In the genomic region with DNA sequence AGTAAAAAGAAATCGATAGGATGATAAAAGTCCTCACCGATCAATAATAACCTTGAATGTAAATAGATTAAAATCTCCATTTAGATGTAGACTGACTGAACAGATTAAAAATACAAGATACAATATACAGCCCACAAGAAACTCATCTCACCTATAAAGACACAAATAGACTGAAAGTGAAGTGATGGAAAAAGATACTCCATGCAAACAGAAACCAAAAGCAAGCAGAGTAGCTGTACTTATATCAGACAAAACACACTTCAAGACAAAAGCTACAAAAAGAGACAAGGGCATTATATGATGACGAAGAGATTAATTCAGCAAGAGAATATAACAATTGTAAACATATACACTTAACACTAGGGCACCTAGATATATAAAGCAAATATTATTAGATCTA, we compare ENCODE assay signal across 31 cellular contexts.
"Had no signal": no experiment of that assay in that cellular context is flagged by ENCODE, and none has a peak within 500 bp of the region (broad histone marks: within the 10 kb centered on the region; RNA-seq: fewer than 3 reads in every experiment).

No MANE protein-coding gene starts in this region.

- H3K27ac ChIP-seq: ascending aorta, breast epithelium, cardiac muscle cell, colonic mucosa, epithelial cell of prostate, esophagus squamous epithelium, gastroesophageal sphincter, heart right ventricle, WERI-Rb-1 had no signal

- H3K4me1 ChIP-seq: ascending aorta, breast epithelium, colonic mucosa, esophagus squamous epithelium, heart right ventricle had no signal

- DNase-seq: activated B cell treated with CpG ODN at 0.5 μM for 24 hours; activated CD4-positive, alpha-beta T cell treated with anti-CD3 and anti-CD28 coated beads for 48 hours; activated CD4-positive, alpha-beta T cell treated with anti-CD3 and anti-CD28 coated beads, Interleukin-2, amount 50 U/mL, for 1 hour; activated CD4-positive, alpha-beta T cell treated with anti-CD3 and anti-CD28 coated beads, Interleukin-2, amount 50 U/mL, for 48 hours; activated CD8-positive, alpha-beta memory T cell treated with anti-CD3 and anti-CD28 coated beads for 24 hours; activated CD8-positive, alpha-beta T cell treated with anti-CD3 and anti-CD28 coated beads for 36 hours; activated gamma-delta T cell; activated naive CD4-positive, alpha-beta T cell; activated naive CD4-positive, alpha-beta T cell treated with anti-CD3 and anti-CD28 coated beads, Interleukin-2, amount 10 ng/mL, durations not matched to agents 7 days and 5 days; activated naive CD8-positive, alpha-beta T cell treated with anti-CD3 and anti-CD28 coated beads, Interleukin-2, amount 10 ng/mL, durations not matched to agents 7 days and 5 days; activated T-cell treated with anti-CD3 and anti-CD28 coated beads, Interleukin-2, amount 50 U/mL, for 4 hours; central memory CD4-positive, alpha-beta T cell; cerebellar nuclear complex; colonic mucosa; effector CD8-positive, alpha-beta T cell; esophagus squamous epithelium; foreskin melanocyte; heart right ventricle; T1000; WERI-Rb-1 had no signal

- H3K36me3 Mint-ChIP-seq: activated naive CD4-positive, alpha-beta T cell treated with anti-CD3 and anti-CD28 coated beads, Interleukin-2, amount 10 ng/mL, durations not matched to agents 7 days and 5 days; activated naive CD8-positive, alpha-beta T cell treated with anti-CD3 and anti-CD28 coated beads, Interleukin-2, amount 10 ng/mL, durations not matched to agents 7 days and 5 days had no signal

- H3K4me3 Mint-ChIP-seq: activated B cell treated with CpG ODN at 0.5 μM for 24 hours; activated CD8-positive, alpha-beta T cell treated with anti-CD3 and anti-CD28 coated beads for 36 hours; activated naive CD4-positive, alpha-beta T cell treated with anti-CD3 and anti-CD28 coated beads, Interleukin-2, amount 10 ng/mL, durations not matched to agents 7 days and 5 days; activated naive CD8-positive, alpha-beta T cell treated with anti-CD3 and anti-CD28 coated beads, Interleukin-2, amount 10 ng/mL, durations not matched to agents 7 days and 5 days; activated T-cell treated with anti-CD3 and anti-CD28 coated beads, Interleukin-2, amount 50 U/mL, for 4 hours; brain; T-helper 1 cell treated with Interleukin-12 subunit alpha and Interleukin-12 subunit beta and Interleukin-4 antibody, amounts not matched to agents 30 μg/mL and 1 μg/mL, for 36 hours had no signal

- ATAC-seq: activated CD4-positive, CD25-positive, alpha-beta regulatory T cell treated with anti-CD3 and anti-CD28 coated beads, Interleukin-2, amount 50 U/mL, for 24 hours; activated CD8-positive, alpha-beta T cell treated with anti-CD3 and anti-CD28 coated beads for 36 hours; activated naive CD4-positive, alpha-beta T cell treated with anti-CD3 and anti-CD28 coated beads, Interleukin-2, amount 50 U/mL, for 72 hours; activated T-cell treated with anti-CD3 and anti-CD28 coated beads, Interleukin-2, amount 50 U/mL, for 4 hours; gastroesophageal sphincter; heart right ventricle had no signal

- H3K4me3 ChIP-seq: ascending aorta, breast epithelium, cardiac muscle cell, colonic mucosa, esophagus squamous epithelium, gastroesophageal sphincter, heart right ventricle had no signal

- H3K27ac Mint-ChIP-seq: activated B cell treated with CpG ODN at 0.5 μM for 24 hours; activated CD8-positive, alpha-beta T cell treated with anti-CD3 and anti-CD28 coated beads for 36 hours; activated naive CD4-positive, alpha-beta T cell treated with anti-CD3 and anti-CD28 coated beads, Interleukin-2, amount 10 ng/mL, durations not matched to agents 7 days and 5 days; activated naive CD4-positive, alpha-beta T cell treated with anti-CD3 and anti-CD28 coated beads, Interleukin-2, amount 50 U/mL, for 72 hours; activated naive CD8-positive, alpha-beta T cell treated with anti-CD3 and anti-CD28 coated beads, Interleukin-2, amount 10 ng/mL, durations not matched to agents 7 days and 5 days; brain; T-helper 1 cell treated with Interleukin-12 subunit alpha and Interleukin-12 subunit beta and Interleukin-4 antibody, amounts not matched to agents 30 μg/mL and 1 μg/mL, for 36 hours had no signal

- H3K9me3 ChIP-seq: breast epithelium, colonic mucosa had no signal

- FAIRE-seq: endometrium, endothelial cell of umbilical vein had no signal

- H3K36me3 ChIP-seq: ascending aorta, breast epithelium, cardiac muscle cell, colonic mucosa, esophagus squamous epithelium, gastroesophageal sphincter, heart right ventricle, WERI-Rb-1 had no signal

- H3K27me3 ChIP-seq: ascending aorta, breast epithelium, cardiac muscle cell, colonic mucosa, esophagus squamous epithelium, gastroesophageal sphincter, heart right ventricle had no signal

- H3K4me1 Mint-ChIP-seq: activated B cell treated with CpG ODN at 0.5 μM for 24 hours; activated naive CD4-positive, alpha-beta T cell treated with anti-CD3 and anti-CD28 coated beads, Interleukin-2, amount 10 ng/mL, durations not matched to agents 7 days and 5 days; brain had no signal
